ENCODE assay signal across 1 cellular context in the genomic region with DNA sequence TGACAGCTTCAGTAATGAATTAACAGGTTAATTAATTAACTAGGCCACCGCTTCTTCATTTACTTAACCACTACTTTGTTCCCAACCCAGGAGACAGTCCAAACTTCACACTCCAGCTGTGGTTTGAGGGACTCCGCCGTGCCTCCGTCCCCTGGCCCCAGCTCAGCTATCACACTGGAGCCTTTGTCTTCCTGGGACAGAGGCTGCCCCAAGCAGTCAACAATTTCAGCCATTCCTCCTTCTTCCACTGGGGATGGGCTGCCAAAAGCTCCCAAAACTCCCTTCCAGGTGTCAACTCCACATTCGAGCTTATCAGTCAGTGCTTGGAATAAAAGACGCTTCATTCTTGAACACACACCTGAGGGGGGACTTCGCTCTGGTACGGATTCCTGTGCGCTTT.
TF ChIP-seq lines count a peak whose summit lies in the region.

No MANE protein-coding gene starts in this region.

TF ChIP-seq in WTC11, 78 proteins besides CTCF, POLR2A, EP300 and RAD21 (continued from another document):
- TF ChIP-seq, protein P1, sequence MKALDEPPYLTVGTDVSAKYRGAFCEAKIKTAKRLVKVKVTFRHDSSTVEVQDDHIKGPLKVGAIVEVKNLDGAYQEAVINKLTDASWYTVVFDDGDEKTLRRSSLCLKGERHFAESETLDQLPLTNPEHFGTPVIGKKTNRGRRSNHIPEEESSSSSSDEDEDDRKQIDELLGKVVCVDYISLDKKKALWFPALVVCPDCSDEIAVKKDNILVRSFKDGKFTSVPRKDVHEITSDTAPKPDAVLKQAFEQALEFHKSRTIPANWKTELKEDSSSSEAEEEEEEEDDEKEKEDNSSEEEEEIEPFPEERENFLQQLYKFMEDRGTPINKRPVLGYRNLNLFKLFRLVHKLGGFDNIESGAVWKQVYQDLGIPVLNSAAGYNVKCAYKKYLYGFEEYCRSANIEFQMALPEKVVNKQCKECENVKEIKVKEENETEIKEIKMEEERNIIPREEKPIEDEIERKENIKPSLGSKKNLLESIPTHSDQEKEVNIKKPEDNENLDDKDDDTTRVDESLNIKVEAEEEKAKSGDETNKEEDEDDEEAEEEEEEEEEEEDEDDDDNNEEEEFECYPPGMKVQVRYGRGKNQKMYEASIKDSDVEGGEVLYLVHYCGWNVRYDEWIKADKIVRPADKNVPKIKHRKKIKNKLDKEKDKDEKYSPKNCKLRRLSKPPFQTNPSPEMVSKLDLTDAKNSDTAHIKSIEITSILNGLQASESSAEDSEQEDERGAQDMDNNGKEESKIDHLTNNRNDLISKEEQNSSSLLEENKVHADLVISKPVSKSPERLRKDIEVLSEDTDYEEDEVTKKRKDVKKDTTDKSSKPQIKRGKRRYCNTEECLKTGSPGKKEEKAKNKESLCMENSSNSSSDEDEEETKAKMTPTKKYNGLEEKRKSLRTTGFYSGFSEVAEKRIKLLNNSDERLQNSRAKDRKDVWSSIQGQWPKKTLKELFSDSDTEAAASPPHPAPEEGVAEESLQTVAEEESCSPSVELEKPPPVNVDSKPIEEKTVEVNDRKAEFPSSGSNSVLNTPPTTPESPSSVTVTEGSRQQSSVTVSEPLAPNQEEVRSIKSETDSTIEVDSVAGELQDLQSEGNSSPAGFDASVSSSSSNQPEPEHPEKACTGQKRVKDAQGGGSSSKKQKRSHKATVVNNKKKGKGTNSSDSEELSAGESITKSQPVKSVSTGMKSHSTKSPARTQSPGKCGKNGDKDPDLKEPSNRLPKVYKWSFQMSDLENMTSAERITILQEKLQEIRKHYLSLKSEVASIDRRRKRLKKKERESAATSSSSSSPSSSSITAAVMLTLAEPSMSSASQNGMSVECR (CRISPR knock-in tag; IDR thresholded peaks at IDR 0.05; ENCODE audit: borderline replicate concordance) = no peak
TF ChIP-seq in WTC11: peak in this region for 0.
